Comparison of ENCODE assay signal across 9 cellular contexts in the genomic region with DNA sequence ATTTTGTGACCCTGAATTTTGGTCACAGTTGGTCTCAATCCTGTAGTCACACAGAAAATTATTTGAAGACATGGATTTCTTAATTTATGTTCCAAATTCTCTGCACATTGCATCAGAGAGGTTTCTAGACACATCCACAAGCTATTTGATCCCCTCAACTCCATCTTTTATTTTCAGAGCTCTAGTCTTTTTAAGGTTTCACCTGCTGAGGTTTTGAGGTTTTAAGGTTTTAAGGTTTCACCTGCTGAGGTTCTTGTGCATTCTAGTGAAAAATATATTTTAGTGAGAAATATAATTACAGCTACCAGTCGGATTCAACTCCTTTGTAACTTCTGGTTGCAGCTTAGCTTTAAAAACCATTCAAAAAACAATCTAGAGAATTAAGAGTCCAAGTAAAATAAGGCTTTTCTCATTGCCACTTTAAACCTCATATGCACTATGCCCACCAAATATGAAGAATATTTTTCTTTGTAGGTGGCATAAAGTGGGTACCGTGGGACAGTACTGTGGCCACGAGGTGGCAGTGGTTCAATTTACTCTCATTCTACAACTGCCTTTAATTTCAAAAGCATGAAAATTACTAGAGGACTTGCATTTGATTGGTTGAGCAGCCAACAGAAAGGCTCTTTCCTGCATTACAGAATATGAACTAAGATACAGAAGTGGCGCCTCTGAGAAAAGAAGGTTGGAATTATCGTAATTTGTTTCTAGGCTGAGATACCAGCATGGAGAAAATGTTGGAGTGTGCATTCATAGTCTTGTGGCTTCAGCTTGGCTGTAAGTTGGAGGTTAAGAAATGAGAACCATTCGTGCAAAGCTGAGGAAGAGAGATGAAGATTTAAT.
DNase-seq lines count a peak whose midpoint lies in the region; ATAC-seq, FAIRE-seq and TF ChIP-seq lines count a peak whose summit lies in the region.
"Had no signal": no experiment of that assay in that cellular context is flagged by ENCODE, and none has a peak within 500 bp of the region (broad histone marks: within the 10 kb centered on the region; RNA-seq: fewer than 3 reads in every experiment).

No MANE protein-coding gene starts in this region.

- H3K27ac ChIP-seq in OCI-LY1 (ENCODE audit: low read depth, low read length, poor library complexity, severe bottlenecking): no peak overlapping the region

- H2AFZ ChIP-seq in OCI-LY1 (ENCODE audit: low read length): no peak overlapping the region

- DNase-seq in DMS 273 (lab: John Stamatoyannopoulos, UW; ENCODE audit: unreplicated experiment): peak; percentile 11
- DNase-seq in DMS 273 treated with DMSO at 0.1 percent for 48 hours (lab: John Stamatoyannopoulos, UW): no peak
- peak; percentile 14 for DNase-seq in amniotic epithelial cell (ENCODE audit: low read depth)
- peak; percentile 2 for DNase-seq in midbrain (lab: John Stamatoyannopoulos, UW)
- no peak for DNase-seq in H54 (ENCODE audit: insufficient read length, low spot score)
- DNase-seq in epidermal melanocyte (ENCODE audit: insufficient read length, low spot score): no peak

- H3K27me3 ChIP-seq in OCI-LY1 (ENCODE audit: insufficient read depth, low read length): no peaks in the 10 kb centered on the region

- no peak for FAIRE-seq in H54 (lab: Jason Lieb, UNC)
- FAIRE-seq: A204.1 had no signal

- H3K9me2 ChIP-seq in OCI-LY1 (ENCODE audit: low read depth, low read length): no peaks in the 10 kb centered on the region

- no peaks in the 10 kb centered on the region for H3K9me3 ChIP-seq in OCI-LY1 (ENCODE audit: low read length)

- TF ChIP-seq POLR2A in H54 (IDR thresholded peaks at IDR 0.05; ENCODE audit: low read depth, low read length): no peak

- H3K79me2 ChIP-seq in OCI-LY1 (ENCODE audit: insufficient read depth, low read length): no peaks in the 10 kb centered on the region

- peak; percentile 74 for TF ChIP-seq CTCF in OCI-LY1 (IDR thresholded peaks at IDR 0.05; ENCODE audit: low read length)

- no peak overlapping the region for H3K9ac ChIP-seq in OCI-LY1 (ENCODE audit: low read length)

- no peaks in the 10 kb centered on the region for H3K36me3 ChIP-seq in OCI-LY1 (ENCODE audit: insufficient read depth, low read length)

- ATAC-seq in HG03342 (IDR thresholded peaks at IDR 0.05; ENCODE audit: unreplicated experiment): no peak

- H3K4me2 ChIP-seq in OCI-LY1 (ENCODE audit: low read length): no peak overlapping the region

- H4K20me1 ChIP-seq in OCI-LY1 (ENCODE audit: insufficient read depth, low read length): no peaks in the 10 kb centered on the region

- H3F3A ChIP-seq in OCI-LY1 (ENCODE audit: insufficient read depth, low read length): no peaks in the 10 kb centered on the region

- no peaks in the 10 kb centered on the region for H3K4me1 ChIP-seq in OCI-LY1 (ENCODE audit: insufficient read depth, low read length, severe bottlenecking)

- H3K4me3 ChIP-seq in OCI-LY1 (ENCODE audit: low read depth, low read length, poor library complexity, severe bottlenecking): no peak overlapping the region

Comparison
In these comparisons a context has a peak if more than half of its experiments do, and no peak if none do; other contexts are left out.
1. DNase-seq: peak in DMS 273 (single experiment), amniotic epithelial cell (single experiment) and midbrain (single experiment); none in DMS 273 treated with DMSO at 0.1 percent for 48 hours (single experiment), H54 (single experiment) and epidermal melanocyte (single experiment).